Comparison of ENCODE assay signal across 8 cellular contexts in genomic region chr10:79400567-79401004, GRCh38. TPM values are rescaled to one million over a fixed set of nuclear protein-coding genes. Genes with fewer than 3 reads are reported as not detected.
DNase-seq lines count a peak whose midpoint lies in the region; ATAC-seq and TF ChIP-seq lines count a peak whose summit lies in the region.

No MANE protein-coding gene starts in this region.

- ATAC-seq in GM23338 (peak; percentile 47), GM21526 (IDR thresholded peaks at IDR 0.05; ENCODE audit: low FRiP score, unreplicated experiment) (no peak)

- H3K4me1 Mint-ChIP-seq in GM23338 = peaks cover 48% of the 10 kb centered on the region

- no peaks in the 10 kb centered on the region for H3K27me3 ChIP-seq in GM23338 (ENCODE audit: insufficient read depth)
- no peaks in the 10 kb centered on the region for H3K27me3 ChIP-seq in PC-9 (ENCODE audit: insufficient read depth, low read depth)
- H3K27me3 ChIP-seq in hepatocyte = no peaks in the 10 kb centered on the region

- CTCF ChIA-PET in PC-9 (lab: Charles Lee) = interaction anchor here (1.1 to 1.8 kb wide), 2 partner anchors 26 to 88 kb away, joined by 4 to 6 read pairs; no protein-coding TSS in a partner anchor

- H2AFZ ChIP-seq in GM23338 (no peak overlapping the region), PC-9 (no peak overlapping the region), hepatocyte (no peak overlapping the region)

- TF ChIP-seq CTCF in GM23338 (conservative IDR thresholded peaks at IDR 0.05; ENCODE audit: low read depth in 2 of 2) (peak; percentile 83 to 86), PC-9 (conservative IDR thresholded peaks at IDR 0.05) (peak; percentile 91), hepatocyte (IDR thresholded peaks at IDR 0.05; ENCODE audit: poor library complexity) (peak; percentile 59)

- H3K27ac ChIP-seq in GM23338 (ENCODE audit: low read depth) = no peak overlapping the region
- no peak overlapping the region for H3K27ac ChIP-seq in PC-9
- H3K27ac ChIP-seq in hepatocyte = peak overlapping the region; percentile 93

- BruUV-seq in PC-9 (replicated peaks; lab: Mats Ljungman, UMichigan) = no TSS peak

- no peak overlapping the region for H3K27ac Mint-ChIP-seq in GM23338

- H3K36me3 Mint-ChIP-seq in GM23338 (ENCODE audit: low read depth) = no peaks in the 10 kb centered on the region

- H3K4me1 ChIP-seq in GM23338 (ENCODE audit: insufficient read depth) (peaks cover 16% of the 10 kb centered on the region), PC-9 (replicated peaks; ENCODE audit: insufficient read depth) (peaks cover 22% of the 10 kb centered on the region), hepatocyte (ENCODE audit: insufficient read depth) (peaks cover 82% of the 10 kb centered on the region)

- no peak overlapping the region for H3K4me3 Mint-ChIP-seq in GM23338

- H3K9me2 ChIP-seq in GM23338 (ENCODE audit: insufficient read depth) = no peaks in the 10 kb centered on the region
- no peaks in the 10 kb centered on the region for H3K9me2 ChIP-seq in PC-9 (ENCODE audit: insufficient read depth)
- H3K9me2 ChIP-seq in hepatocyte (replicated peaks; ENCODE audit: insufficient read depth) = no peaks in the 10 kb centered on the region

- 44% methylated on average over 3 of the region's 3 CpGs for WGBS in hepatocyte (ENCODE audit: low lambda C conversion rate, missing lambda C conversion rate)

- H3K27me3 Mint-ChIP-seq in GM23338 (ENCODE audit: insufficient read depth, low read depth, poor library complexity) = peaks cover 8% of the 10 kb centered on the region

- H3K4me2 ChIP-seq in GM23338 = no peak overlapping the region
- H3K4me2 ChIP-seq in PC-9 = no peak overlapping the region
- peak overlapping the region; percentile 8 for H3K4me2 ChIP-seq in hepatocyte

- H4K20me1 ChIP-seq in GM23338 (replicated peaks; ENCODE audit: insufficient read depth) = no peaks in the 10 kb centered on the region
- H4K20me1 ChIP-seq in PC-9 (ENCODE audit: insufficient read depth) = no peaks in the 10 kb centered on the region
- no peaks in the 10 kb centered on the region for H4K20me1 ChIP-seq in hepatocyte (ENCODE audit: insufficient read depth, poor library complexity, severe bottlenecking)

- H3K36me3 ChIP-seq in GM23338 (ENCODE audit: insufficient read depth) (no peaks in the 10 kb centered on the region), PC-9 (ENCODE audit: low read depth) (no peaks in the 10 kb centered on the region), hepatocyte (replicated peaks; ENCODE audit: insufficient read depth, low read depth) (no peaks in the 10 kb centered on the region)

- no peaks in the 10 kb centered on the region for H3F3A ChIP-seq in GM23338 (replicated peaks; ENCODE audit: low read depth)
- H3F3A ChIP-seq in PC-9 (ENCODE audit: insufficient read depth, low read depth) = 0 out of 2 replicates have a peak, but pooled peaks cover 4% of the 10 kb centered on the region

- no peaks in the 10 kb centered on the region; the same call in 2 of the 3 replicates for H3K9me3 Mint-ChIP-seq in GM23338

- H3K9me3 ChIP-seq in PC-9 (ENCODE audit: insufficient read depth, low read depth) (no peaks in the 10 kb centered on the region), hepatocyte (ENCODE audit: low read depth) (no peaks in the 10 kb centered on the region)

- H3K4me3 ChIP-seq in GM23338 (no peak overlapping the region), PC-9 (no peak overlapping the region), hepatocyte (no peak overlapping the region)

- DNase-seq in DMS53 treated with DMSO at 0.1 percent for 48 hours (lab: John Stamatoyannopoulos, UW; ENCODE audit: unreplicated experiment) = peak; percentile 19
- DNase-seq in GM23338 (ENCODE audit: low spot score) = peak; percentile 73
- DNase-seq in PC-9 = peak in 1 of 2 experiments; percentile 57
- peak; percentile 29 for DNase-seq in activated naive CD4-positive, alpha-beta T cell treated with anti-CD3 and anti-CD28 coated beads, Interleukin-2, amount 50 U/mL, for 16 hours
- peak; percentile 65 for DNase-seq in hepatocyte (ENCODE audit: low spot score)
- DNase-seq in stimulated activated CD4-positive, alpha-beta T cell treated with anti-CD3 and anti-CD28 coated beads, TNF-alpha, amount 100 ng/mL, for 1 hour (ENCODE audit: low read depth in 3 of 3, low spot score in 1 of 3) = peak in 2 of 3 donors; percentile 10 to 33
- DNase-seq in DMS114 treated with DMSO at 0.1 percent for 48 hours (lab: John Stamatoyannopoulos, UW; ENCODE audit: unreplicated experiment) = no peak

- H3K79me2 ChIP-seq in GM23338 (replicated peaks; ENCODE audit: insufficient read depth) = no peaks in the 10 kb centered on the region
- H3K79me2 ChIP-seq in PC-9 (ENCODE audit: low read depth) = no peaks in the 10 kb centered on the region
- peaks cover 28% of the 10 kb centered on the region for H3K79me2 ChIP-seq in hepatocyte

- intact Hi-C loops in PC-9 (cut with micrococcal nuclease; ENCODE audit: unreplicated experiment) = loop anchor here (1.0 to 5.0 kb wide), 3 partner anchors 47 to 88 kb away; partner anchors contain the start of gene ZCCHC24

- POLR2A ChIA-PET in PC-9 (lab: Charles Lee; ENCODE audit: unreplicated experiment) = no interaction called here

TF ChIP-seq in GM23338, 12 proteins besides CTCF, POLR2A, EP300 and RAD21:
- no peak for TF ChIP-seq JUNB (IDR thresholded peaks at IDR 0.05; ENCODE audit: unreplicated experiment)
- TF ChIP-seq ETS1 (IDR thresholded peaks at IDR 0.05) = no peak
- no peak for TF ChIP-seq ZNF114 (CRISPR knock-in tag; IDR thresholded peaks at IDR 0.05)
- no peak for TF ChIP-seq EZH2 (IDR thresholded peaks at IDR 0.05; ENCODE audit: low read depth, unreplicated experiment)
- TF ChIP-seq EZH2phosphoT487 (IDR thresholded peaks at IDR 0.05; ENCODE audit: unreplicated experiment) = no peak
- no peak for TF ChIP-seq CREB1 (CRISPR knock-in tag; IDR thresholded peaks at IDR 0.05; ENCODE audit: low read depth)
- no peak for TF ChIP-seq NANOG (IDR thresholded peaks at IDR 0.05; ENCODE audit: borderline replicate concordance)
- TF ChIP-seq STAT1 (IDR thresholded peaks at IDR 0.05; ENCODE audit: unreplicated experiment) = no peak
TF ChIP-seq in GM23338: peak in this region for 0.

RNA-seq across cellular contexts. Expression of gene ZCCHC24, which starts 44.8 kb away (rescaled TPM):
- total RNA-seq in GM23338 (2014; rRNA removed; shearing (Covaris generic)) = 7.2 and 10.1 TPM in 2 replicates
- polyA plus RNA-seq in GM23338 (2016; fragmentation: Nextera tagmentation; extraction: Ambion mirVana) (2.0 and 2.9 TPM in 2 replicates), hepatocyte (14.5 and 20.6 TPM in 2 replicates)
- total RNA-seq in PC-9 (2021) (6.0 and 6.3 TPM in 2 replicates), hepatocyte (18.3 and 20.1 TPM in 2 replicates)

RNA-seq across cellular contexts. Expression of gene PPIF, which starts 53.3 kb away (rescaled TPM):
- total RNA-seq in GM23338 (2014; rRNA removed; shearing (Covaris generic)) = 42.4 and 43.6 TPM in 2 replicates
- polyA plus RNA-seq in GM23338 (2016; fragmentation: Nextera tagmentation; extraction: Ambion mirVana) (29.5 and 32.1 TPM in 2 replicates), hepatocyte (69.7 and 70.3 TPM in 2 replicates)
- total RNA-seq in PC-9 (2021) (171 and 203 TPM in 2 replicates), hepatocyte (64.3 and 79.4 TPM in 2 replicates)
